ENCODE assay signal across 14 cellular contexts in the genomic region with DNA sequence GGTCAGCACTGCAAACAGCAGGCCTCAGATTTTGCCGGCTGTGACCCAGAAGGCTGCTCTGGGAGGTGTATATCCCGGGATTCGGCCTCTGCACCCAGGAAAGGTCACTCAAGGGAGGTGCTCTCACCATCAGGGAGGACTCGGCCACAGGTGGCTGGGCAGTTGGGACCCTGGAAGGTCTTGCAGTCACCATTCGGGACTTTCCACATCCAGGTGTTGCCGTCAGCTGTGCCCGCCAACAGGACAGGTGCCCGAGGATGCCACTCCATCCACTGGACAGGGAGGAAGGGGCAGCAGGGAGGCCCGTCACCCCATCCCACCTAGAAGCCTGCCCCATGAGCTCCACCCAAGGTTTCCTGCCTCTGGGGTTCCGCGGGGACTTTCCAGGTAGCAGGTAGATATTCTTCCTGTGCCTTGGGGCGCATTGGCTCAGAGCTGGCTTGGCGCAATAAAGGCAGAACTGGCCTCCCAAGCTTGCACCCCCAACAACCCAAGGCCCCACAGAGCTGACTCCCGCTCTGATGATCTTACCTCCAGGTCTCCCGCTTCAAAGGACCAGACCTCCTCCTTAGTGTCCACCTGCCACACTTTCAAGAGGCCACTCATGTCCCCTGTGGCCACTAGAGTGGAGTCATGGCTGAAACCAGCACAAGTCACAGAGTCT.
"Had no signal": no experiment of that assay in that cellular context is flagged by ENCODE, and none has a peak within 500 bp of the region (broad histone marks: within the 10 kb centered on the region; RNA-seq: fewer than 3 reads in every experiment).

No MANE protein-coding gene starts in this region.

- H3K9ac ChIP-seq: neural progenitor cell had no signal

- H3K9me3 Mint-ChIP-seq: effector memory CD8-positive, alpha-beta T cell; neural progenitor cell had no signal

- H3K4me3 Mint-ChIP-seq: effector memory CD8-positive, alpha-beta T cell; neural progenitor cell had no signal

- H3K4me3 ChIP-seq: gastroesophageal sphincter, left ventricle myocardium inferior, neural progenitor cell, pancreas, tibial artery, uterus had no signal

- ATAC-seq: activated CD4-positive, alpha-beta T cell treated with anti-CD3 and anti-CD28 coated beads for 36 hours; effector memory CD8-positive, alpha-beta T cell; gastroesophageal sphincter; pancreas had no signal

- H3K4me2 ChIP-seq: neural progenitor cell had no signal

- H3K27ac Mint-ChIP-seq: neural progenitor cell had no signal

- H3K27me3 ChIP-seq: gastroesophageal sphincter, neural progenitor cell, pancreas, tibial artery, uterus had no signal

- FAIRE-seq: keratinocyte, pancreas had no signal

- H3K9me3 ChIP-seq: gastroesophageal sphincter, left ventricle myocardium inferior, pancreas, tibial artery, uterus had no signal

- H3K27ac ChIP-seq: gastroesophageal sphincter, left ventricle myocardium inferior, neural progenitor cell, pancreas, tibial artery, uterus, WERI-Rb-1 had no signal

- H3K27me3 Mint-ChIP-seq: activated CD4-positive, alpha-beta T cell treated with anti-CD3 and anti-CD28 coated beads for 36 hours; effector memory CD8-positive, alpha-beta T cell had no signal

- H3K36me3 ChIP-seq: neural progenitor cell, uterus had no signal

- H2AFZ ChIP-seq: neural progenitor cell had no signal

- DNase-seq: activated CD4-positive, alpha-beta T cell treated with anti-CD3 and anti-CD28 coated beads for 36 hours; activated gamma-delta T cell treated with Interleukin-2 at 50 U/mL for 16 hours; caudate nucleus; cortex of kidney; effector memory CD8-positive, alpha-beta T cell; left ventricle myocardium inferior; mesenchymal stem cell; uterus; WERI-Rb-1 had no signal
